ENCODE assay signal across 32 cellular contexts in genomic region chr2:104900608-104901007, GRCh38. TPM values are rescaled to one million over a fixed set of nuclear protein-coding genes. Genes with fewer than 3 reads are reported as not detected.
"Had no signal": no experiment of that assay in that cellular context is flagged by ENCODE, and none has a peak within 500 bp of the region (broad histone marks: within the 10 kb centered on the region; RNA-seq: fewer than 3 reads in every experiment).

No MANE protein-coding gene starts in this region.

- H3K27me3 Mint-ChIP-seq: activated B cell treated with CpG ODN at 0.5 μM for 24 hours had no signal

- H3K36me3 Mint-ChIP-seq: activated CD4-positive, alpha-beta memory T cell treated with anti-CD3 and anti-CD28 coated beads for 36 hours; activated naive CD4-positive, alpha-beta T cell treated with anti-CD3 and anti-CD28 coated beads, Interleukin-2, amount 50 U/mL, for 72 hours; brain had no signal

- H3K36me3 ChIP-seq: adrenal gland, MG63, SJSA1 had no signal

- H3K27ac Mint-ChIP-seq: activated B cell treated with CpG ODN at 0.5 μM for 24 hours; activated CD4-positive, alpha-beta memory T cell treated with anti-CD3 and anti-CD28 coated beads for 36 hours; activated naive CD4-positive, alpha-beta T cell treated with anti-CD3 and anti-CD28 coated beads for 36 hours; activated naive CD4-positive, alpha-beta T cell treated with anti-CD3 and anti-CD28 coated beads, Interleukin-2, amount 50 U/mL, for 72 hours; activated T-helper 1 cell treated with anti-CD3 and anti-CD28 coated beads, Interleukin-12 subunit alpha, Interleukin-12 subunit beta, Interleukin-2, Interleukin-4 antibody, amounts not matched to agents 30 ng/mL and 10 ng/mL and 1 ng/mL, durations not matched to agents 14 hours and 24 hours and 36 hours; T-helper 1 cell treated with Interleukin-12 subunit alpha and Interleukin-12 subunit beta and Interleukin-4 antibody, amounts not matched to agents 30 μg/mL and 1 μg/mL, for 36 hours; T-helper 2 cell treated with Interferon-gamma antibody and Interleukin-4, amounts not matched to agents 5 μg/mL and 100 μg/mL, for 36 hours had no signal

- H3K27ac ChIP-seq: adrenal gland, SJSA1 had no signal

- H3K4me1 ChIP-seq: adrenal gland had no signal

- H3K4me1 Mint-ChIP-seq: activated B cell treated with CpG ODN at 0.5 μM for 24 hours had no signal

- H3K4me3 Mint-ChIP-seq: activated B cell treated with CpG ODN at 0.5 μM for 24 hours; activated CD4-positive, alpha-beta memory T cell treated with anti-CD3 and anti-CD28 coated beads for 36 hours; activated naive CD4-positive, alpha-beta T cell treated with anti-CD3 and anti-CD28 coated beads for 36 hours; activated T-cell treated with anti-CD3 and anti-CD28 coated beads, Interleukin-2, amount 50 U/mL, for 4 hours; activated T-helper 1 cell treated with anti-CD3 and anti-CD28 coated beads, Interleukin-12 subunit alpha, Interleukin-12 subunit beta, Interleukin-2, Interleukin-4 antibody, amounts not matched to agents 30 ng/mL and 10 ng/mL and 1 ng/mL, durations not matched to agents 14 hours and 24 hours and 36 hours; brain; T-helper 1 cell treated with Interleukin-12 subunit alpha and Interleukin-12 subunit beta and Interleukin-4 antibody, amounts not matched to agents 30 μg/mL and 1 μg/mL, for 36 hours; T-helper 2 cell treated with Interferon-gamma antibody and Interleukin-4, amounts not matched to agents 5 μg/mL and 100 μg/mL, for 36 hours had no signal

- H3K27me3 ChIP-seq: MG63, SJSA1 had no signal

- H3K9me3 ChIP-seq: adrenal gland, MG63, SJSA1, SK-N-SH had no signal

- H3K4me2 ChIP-seq: SK-N-SH had no signal

- H3K9me3 Mint-ChIP-seq: activated B cell treated with CpG ODN at 0.5 μM for 24 hours; activated CD4-positive, alpha-beta memory T cell treated with anti-CD3 and anti-CD28 coated beads for 36 hours; activated naive CD4-positive, alpha-beta T cell treated with anti-CD3 and anti-CD28 coated beads for 36 hours; activated naive CD4-positive, alpha-beta T cell treated with anti-CD3 and anti-CD28 coated beads, Interleukin-2, amount 50 U/mL, for 72 hours; activated T-cell treated with anti-CD3 and anti-CD28 coated beads, Interleukin-2, amount 50 U/mL, for 4 hours; activated T-helper 1 cell treated with anti-CD3 and anti-CD28 coated beads, Interleukin-12 subunit alpha, Interleukin-12 subunit beta, Interleukin-2, Interleukin-4 antibody, amounts not matched to agents 30 ng/mL and 10 ng/mL and 1 ng/mL, durations not matched to agents 14 hours and 24 hours and 36 hours; brain; T-helper 1 cell treated with Interleukin-12 subunit alpha and Interleukin-12 subunit beta and Interleukin-4 antibody, amounts not matched to agents 30 μg/mL and 1 μg/mL, for 36 hours; T-helper 2 cell treated with Interferon-gamma antibody and Interleukin-4, amounts not matched to agents 5 μg/mL and 100 μg/mL, for 36 hours had no signal

- FAIRE-seq: astrocyte, bronchial epithelial cell had no signal

- DNase-seq: activated B cell treated with CpG ODN at 0.5 μM for 24 hours; activated CD4-positive, alpha-beta memory T cell treated with anti-CD3 and anti-CD28 coated beads for 36 hours; activated CD4-positive, alpha-beta T cell treated with anti-CD3 and anti-CD28 coated beads for 4 hours; activated CD4-positive, alpha-beta T cell treated with anti-CD3 and anti-CD28 coated beads, Interleukin-2, amount 50 U/mL, for 1 hour; activated CD4-positive, CD25-positive, alpha-beta regulatory T cell treated with anti-CD3 and anti-CD28 coated beads, Interleukin-2, amount 50 U/mL, for 72 hours; activated CD8-positive, alpha-beta memory T cell treated with anti-CD3 and anti-CD28 coated beads, Interleukin-2, amount 50 U/mL, for 4 hours; activated gamma-delta T cell treated with Interleukin-2 at 50 U/mL for 16 hours; activated naive CD4-positive, alpha-beta T cell treated with anti-CD3 and anti-CD28 coated beads for 36 hours; activated T-cell treated with anti-CD3 and anti-CD28 coated beads for 4 hours; activated T-cell treated with anti-CD3 and anti-CD28 coated beads, Interleukin-2, amount 50 U/mL, for 4 hours; adrenal gland; caudate nucleus; Karpas-422; KBM-7; MG63; NCI-H1048; NCI-H1436 treated with DMSO at 0.1 percent for 48 hours; NCI-H1694 treated with DMSO at 0.1 percent for 48 hours; NCI-H2029; NCI-H524 treated with DMSO at 0.1 percent for 48 hours; RPMI8226; SHP77 treated with DMSO at 0.1 percent for 48 hours; SK-N-SH had no signal

- H3K4me3 ChIP-seq: adrenal gland, MG63, SJSA1 had no signal

- H3K9ac ChIP-seq: SK-N-SH had no signal

RNA-seq across cellular contexts. Expression of gene POU3F3, which starts 46.7 kb away (rescaled TPM):
- total RNA-seq: activated B cell treated with CpG ODN at 0.5 μM for 24 hours; activated CD4-positive, alpha-beta memory T cell treated with anti-CD3 and anti-CD28 coated beads for 36 hours; activated naive CD4-positive, alpha-beta T cell treated with anti-CD3 and anti-CD28 coated beads for 36 hours; activated naive CD4-positive, alpha-beta T cell treated with anti-CD3 and anti-CD28 coated beads, Interleukin-2, amount 50 U/mL, for 72 hours; activated T-cell treated with anti-CD3 and anti-CD28 coated beads, Interleukin-2, amount 50 U/mL, for 4 hours; activated T-helper 1 cell treated with anti-CD3 and anti-CD28 coated beads, Interleukin-12 subunit alpha, Interleukin-12 subunit beta, Interleukin-2, Interleukin-4 antibody, amounts not matched to agents 30 ng/mL and 10 ng/mL and 1 ng/mL, durations not matched to agents 14 hours and 24 hours and 36 hours; bronchial epithelial cell; NCI-H460 had no signal
- polyA plus RNA-seq: SK-N-SH had no signal
